In the genomic region with DNA sequence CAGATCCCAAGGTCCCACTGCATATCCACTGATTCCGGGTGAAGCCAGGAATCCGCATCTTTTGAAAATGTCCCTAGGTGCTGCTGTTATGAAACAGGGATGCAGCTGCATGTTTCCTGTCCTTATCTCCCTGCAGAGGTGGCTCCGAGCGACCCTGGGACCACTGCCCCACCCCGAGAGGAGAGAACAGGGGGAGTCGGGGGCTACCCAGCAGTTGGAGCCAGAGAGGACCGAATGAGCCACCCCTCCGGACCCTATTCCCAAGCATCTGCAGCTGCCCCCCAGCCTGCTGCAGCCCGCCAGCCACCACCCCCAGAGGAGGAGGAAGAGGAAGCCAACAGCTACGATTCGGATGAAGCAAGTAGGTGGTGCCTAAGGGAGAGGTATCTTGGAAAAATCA, we compare ENCODE assay signal across 26 cellular contexts. TPM values are rescaled to one million over a fixed set of nuclear protein-coding genes. Genes with fewer than 3 reads are reported as not detected.
"Had no signal": no experiment of that assay in that cellular context is flagged by ENCODE, and none has a peak within 500 bp of the region (broad histone marks: within the 10 kb centered on the region; RNA-seq: fewer than 3 reads in every experiment).

No MANE protein-coding gene starts in this region.

- H3K4me3 ChIP-seq: esophagus squamous epithelium, gastrocnemius medialis, hepatocyte, left lung, lower lobe of right lung had no signal

- H3K4me1 ChIP-seq: esophagus squamous epithelium, gastrocnemius medialis, left lung, lower lobe of right lung had no signal

- H2AFZ ChIP-seq: hepatocyte had no signal

- H3K9me3 Mint-ChIP-seq: dendritic cell treated with granulocyte-macrophage colony-stimulating factor and Interleukin-4, amounts not matched to agents 40 ng/mL and 50 ng/mL, for 4 days; effector memory CD8-positive, alpha-beta T cell; endodermal cell; immature natural killer cell; naive thymus-derived CD4-positive, alpha-beta T cell had no signal

- H3K36me3 Mint-ChIP-seq: immature natural killer cell; naive thymus-derived CD4-positive, alpha-beta T cell had no signal

- FAIRE-seq: colon, endometrium, keratinocyte had no signal

- H3K36me3 ChIP-seq: esophagus squamous epithelium, gastrocnemius medialis, left lung, lower lobe of right lung had no signal

- H3K4me3 Mint-ChIP-seq: dendritic cell treated with granulocyte-macrophage colony-stimulating factor and Interleukin-4, amounts not matched to agents 40 ng/mL and 50 ng/mL, for 4 days; effector memory CD8-positive, alpha-beta T cell; endodermal cell; immature natural killer cell; naive thymus-derived CD4-positive, alpha-beta T cell had no signal

- ATAC-seq: effector memory CD8-positive, alpha-beta T cell; esophagus mucosa; gastrocnemius medialis; left cardiac atrium; left lung; left ventricle myocardium superior; lower lobe of right lung; naive thymus-derived CD4-positive, alpha-beta T cell had no signal

- H3K27ac ChIP-seq: epithelial cell of prostate, esophagus squamous epithelium, gastrocnemius medialis, hepatocyte, left lung, lower lobe of right lung had no signal

- H3K4me1 Mint-ChIP-seq: endodermal cell; immature natural killer cell; naive thymus-derived CD4-positive, alpha-beta T cell had no signal

- H3K9me3 ChIP-seq: esophagus squamous epithelium, gastrocnemius medialis, left lung, lower lobe of right lung had no signal

- H3K79me2 ChIP-seq: hepatocyte had no signal

- DNase-seq: cortex of kidney; effector CD8-positive, alpha-beta T cell; effector memory CD8-positive, alpha-beta T cell; endodermal cell; erythroblast; esophagus squamous epithelium; foreskin fibroblast; foreskin melanocyte; gastrocnemius medialis; glutamatergic neuron; hypothalamus; immature natural killer cell; left cardiac atrium; left lung; left ventricle myocardium superior; lower lobe of right lung; mesenchymal stem cell; midbrain; naive thymus-derived CD4-positive, alpha-beta T cell had no signal

- H3K27ac Mint-ChIP-seq: dendritic cell treated with granulocyte-macrophage colony-stimulating factor and Interleukin-4, amounts not matched to agents 40 ng/mL and 50 ng/mL, for 4 days; effector memory CD8-positive, alpha-beta T cell; endodermal cell; immature natural killer cell; naive thymus-derived CD4-positive, alpha-beta T cell had no signal

- H3K4me2 ChIP-seq: hepatocyte had no signal

RNA-seq across cellular contexts. Expression of a gene that starts 30.3 kb away (rescaled TPM):
- total RNA-seq: endodermal cell had no signal
